Comparison of ENCODE assay signal across 15 cellular contexts in genomic region chr4:158316264-158316663, GRCh38.
DNase-seq lines count a peak whose midpoint lies in the region; ATAC-seq, FAIRE-seq and TF ChIP-seq lines count a peak whose summit lies in the region.
"Had no signal": no experiment of that assay in that cellular context is flagged by ENCODE, and none has a peak within 500 bp of the region (broad histone marks: within the 10 kb centered on the region; RNA-seq: fewer than 3 reads in every experiment).

No MANE protein-coding gene starts in this region.

- H3K9me3 ChIP-seq in astrocyte (ENCODE audit: insufficient read depth, low read depth, low read length) (no peaks in the 10 kb centered on the region), tibial artery (no peaks in the 10 kb centered on the region), hepatocyte (ENCODE audit: low read depth) (no peaks in the 10 kb centered on the region), testis (no peaks in the 10 kb centered on the region)
- H3K9me3 ChIP-seq: mucosa of descending colon had no signal

- H3K36me3 ChIP-seq in astrocyte (ENCODE audit: insufficient read depth, low read length) (no peaks in the 10 kb centered on the region), tibial artery (no peaks in the 10 kb centered on the region), hepatocyte (replicated peaks; ENCODE audit: insufficient read depth, low read depth) (no peaks in the 10 kb centered on the region), testis (ENCODE audit: low read depth, missing control alignments) (no peaks in the 10 kb centered on the region)

- DNase-seq in astrocyte (ENCODE audit: low read depth) (peak; percentile 60), tibial artery (no peak), hepatocyte (ENCODE audit: low spot score) (no peak), testis (no peak), NCI-H2196 treated with DMSO at 0.1 percent for 48 hours (lab: John Stamatoyannopoulos, UW; ENCODE audit: unreplicated experiment) (no peak)
- DNase-seq: activated CD4-positive, alpha-beta T cell treated with anti-CD3 and anti-CD28 coated beads, Interleukin-2, amount 10 ng/mL, durations not matched to agents 24 days and 14 days; effector CD4-positive, alpha-beta T cell; hypothalamus; mucosa of descending colon; NCI-H526 treated with DMSO at 0.1 percent for 48 hours; small intestine had no signal

- intact Hi-C loops in tibial artery (cut with DNase I; ENCODE audit: low total_unique reads) (no loop called here), testis (cut with DNase I; ENCODE audit: low total_unique reads) (no loop called here)

- H4K20me1 ChIP-seq in astrocyte (ENCODE audit: insufficient read depth, low read length) = no peaks in the 10 kb centered on the region
- H4K20me1 ChIP-seq in hepatocyte (ENCODE audit: insufficient read depth, poor library complexity, severe bottlenecking) = no peaks in the 10 kb centered on the region

- H3K4me1 ChIP-seq in astrocyte (ENCODE audit: insufficient read depth, low read length) (peaks cover 20% of the 10 kb centered on the region), tibial artery (peaks cover 0 to 40% (median 16%) of the 10 kb centered on the region in 4 donors), hepatocyte (ENCODE audit: insufficient read depth) (no peaks in the 10 kb centered on the region), testis (no peaks in the 10 kb centered on the region)

- no peaks in the 10 kb centered on the region for H3K79me2 ChIP-seq in astrocyte (ENCODE audit: insufficient read depth, low read length)
- no peaks in the 10 kb centered on the region for H3K79me2 ChIP-seq in hepatocyte

- H3K4me3 ChIP-seq in astrocyte (ENCODE audit: insufficient read depth, low read depth, low read length) (no peak overlapping the region), tibial artery (no peak overlapping the region), hepatocyte (no peak overlapping the region), testis (no peak overlapping the region)
- H3K4me3 ChIP-seq: mucosa of descending colon, SK-N-MC had no signal

- H3K27me3 ChIP-seq in astrocyte (ENCODE audit: insufficient read depth, low read length) (no peaks in the 10 kb centered on the region), tibial artery (no peaks in the 10 kb centered on the region), hepatocyte (no peaks in the 10 kb centered on the region), testis (no peaks in the 10 kb centered on the region)

- H3K9me2 ChIP-seq in hepatocyte (replicated peaks; ENCODE audit: insufficient read depth) = no peaks in the 10 kb centered on the region

- WGBS in hepatocyte (ENCODE audit: low lambda C conversion rate, missing lambda C conversion rate) = 79% methylated on average over 1 of the region's 1 CpG
- 82 to 84% methylated on average over 1 of the region's 1 CpG for WGBS in testis, 2 donors

- peak overlapping the region; percentile 45 for H3K4me2 ChIP-seq in astrocyte (ENCODE audit: low read length)
- H3K4me2 ChIP-seq in hepatocyte = no peak overlapping the region

- peak overlapping the region; percentile 5 for H3K9ac ChIP-seq in astrocyte (ENCODE audit: low read length)

- H3K27ac Mint-ChIP-seq in astrocyte (ENCODE audit: unreplicated experiment) = no peak overlapping the region
- H3K27ac Mint-ChIP-seq: activated CD4-positive, alpha-beta T cell treated with anti-CD3 and anti-CD28 coated beads, Interleukin-2, amount 10 ng/mL, durations not matched to agents 24 days and 14 days had no signal

- TF ChIP-seq POLR2A in testis (IDR thresholded peaks at IDR 0.05) = no peak

- ATAC-seq in GM21367 (IDR thresholded peaks at IDR 0.05; ENCODE audit: unreplicated experiment) (peak; percentile 81), HG03097 (IDR thresholded peaks at IDR 0.05; ENCODE audit: low FRiP score, unreplicated experiment) (peak; percentile 82)
- ATAC-seq: HCT116, mucosa of descending colon had no signal

- peak overlapping the region; percentile 98 for H3K27ac ChIP-seq in astrocyte (ENCODE audit: low read depth, low read length)
- H3K27ac ChIP-seq in tibial artery = peak overlapping the region; percentile 75 to 83
- H3K27ac ChIP-seq in hepatocyte = no peak overlapping the region
- no peak overlapping the region for H3K27ac ChIP-seq in testis
- H3K27ac ChIP-seq: SK-N-MC had no signal

- H3K4me1 Mint-ChIP-seq in astrocyte (ENCODE audit: low read depth, unreplicated experiment) = peaks cover 15% of the 10 kb centered on the region
- H3K4me1 Mint-ChIP-seq: activated CD4-positive, alpha-beta T cell treated with anti-CD3 and anti-CD28 coated beads, Interleukin-2, amount 10 ng/mL, durations not matched to agents 24 days and 14 days had no signal

- no peaks in the 10 kb centered on the region for H3K27me3 Mint-ChIP-seq in astrocyte (ENCODE audit: low read depth, unreplicated experiment)
- H3K27me3 Mint-ChIP-seq: activated CD4-positive, alpha-beta T cell treated with anti-CD3 and anti-CD28 coated beads, Interleukin-2, amount 10 ng/mL, durations not matched to agents 24 days and 14 days had no signal

- FAIRE-seq in astrocyte (lab: Jason Lieb, UNC) = peak; percentile 62
- FAIRE-seq: small intestine had no signal

- no peak for TF ChIP-seq CTCF in astrocyte (IDR thresholded peaks at IDR 0.05; ENCODE audit: insufficient read depth, low read depth, low read length)
- no peak for TF ChIP-seq CTCF in tibial artery (IDR thresholded peaks at IDR 0.05)
- TF ChIP-seq CTCF in hepatocyte (IDR thresholded peaks at IDR 0.05; ENCODE audit: poor library complexity) = no peak
- no peak for TF ChIP-seq CTCF in testis (IDR thresholded peaks at IDR 0.05)

- H3K36me3 Mint-ChIP-seq in astrocyte (ENCODE audit: low read depth, unreplicated experiment) = no peaks in the 10 kb centered on the region

- H3K4me3 Mint-ChIP-seq in astrocyte (ENCODE audit: unreplicated experiment) = no peak overlapping the region
- H3K4me3 Mint-ChIP-seq: activated CD4-positive, alpha-beta T cell treated with anti-CD3 and anti-CD28 coated beads, Interleukin-2, amount 10 ng/mL, durations not matched to agents 24 days and 14 days had no signal

- H3K9me3 Mint-ChIP-seq in astrocyte (ENCODE audit: unreplicated experiment) = no peaks in the 10 kb centered on the region
- H3K9me3 Mint-ChIP-seq: activated CD4-positive, alpha-beta T cell treated with anti-CD3 and anti-CD28 coated beads, Interleukin-2, amount 10 ng/mL, durations not matched to agents 24 days and 14 days had no signal

- H2AFZ ChIP-seq in astrocyte (ENCODE audit: low read depth, low read length) (no peak overlapping the region), hepatocyte (no peak overlapping the region)

Comparison
In these comparisons a context has a peak if more than half of its experiments do, and no peak if none do; other contexts are left out.
1. H3K27ac ChIP-seq: peak in astrocyte (single experiment) and tibial artery (2 of 2); none in hepatocyte (single experiment) and testis (0 of 2).